Comparison of ENCODE assay signal across 2 cellular contexts in the genomic region with DNA sequence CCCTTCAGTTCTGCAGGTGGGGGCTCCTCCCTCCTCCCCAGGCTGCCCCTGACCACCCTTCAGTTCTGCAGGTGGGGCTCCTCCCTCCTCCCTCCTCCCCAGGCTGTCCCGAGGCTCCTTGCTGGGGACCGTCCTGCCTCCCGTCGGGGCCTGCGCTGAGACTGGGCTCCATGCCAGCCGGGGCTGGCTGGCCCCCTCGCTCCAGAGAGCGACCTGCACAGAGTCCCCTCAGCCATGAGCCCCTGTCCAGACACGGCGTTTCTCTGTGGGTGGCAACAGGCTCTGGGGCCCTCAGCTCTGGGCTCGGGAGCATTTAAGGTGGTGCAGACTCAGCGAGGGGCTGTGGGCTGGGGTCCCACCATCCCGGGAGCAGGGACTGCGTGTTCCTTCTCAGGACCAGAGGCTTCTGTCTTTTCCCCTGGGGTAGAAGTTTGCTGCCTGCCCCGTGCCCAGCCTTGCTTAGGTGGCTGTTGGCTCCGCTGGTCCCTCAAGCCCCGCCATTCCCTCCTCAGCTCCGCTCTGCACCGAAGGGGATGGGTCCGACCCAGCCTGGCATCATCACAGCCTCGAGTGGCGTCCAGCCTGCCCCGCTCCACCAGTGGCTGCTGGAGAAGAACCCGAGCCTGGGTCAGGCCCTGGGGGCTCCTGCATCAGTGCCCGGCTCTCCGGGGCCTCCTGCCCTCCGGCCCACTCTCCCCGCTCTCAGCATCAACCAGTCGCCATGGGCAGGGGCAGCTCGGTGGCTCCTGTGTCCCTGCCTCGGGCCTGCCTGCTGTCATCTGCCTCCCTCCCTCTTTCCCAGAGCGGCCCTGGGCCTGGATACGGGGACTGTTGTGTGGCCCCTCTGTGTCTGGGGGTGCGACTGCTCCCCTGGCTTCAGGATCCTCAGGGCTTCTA.
TF ChIP-seq lines count a peak whose summit lies in the region.

No MANE protein-coding gene starts in this region.

TF ChIP-seq in SK-N-SH, 30 proteins besides CTCF, POLR2A, EP300 and RAD21:
- TF ChIP-seq MEF2A (IDR thresholded peaks at IDR 0.05; ENCODE audit: borderline replicate concordance, low read depth), result no peak
- TF ChIP-seq EZH2phosphoT487 (IDR thresholded peaks at IDR 0.05; ENCODE audit: borderline replicate concordance, low read depth), result no peak
- TF ChIP-seq TEAD4 (IDR thresholded peaks at IDR 0.05; ENCODE audit: borderline replicate concordance, insufficient read depth), result no peak
- no peak for TF ChIP-seq JUND (IDR thresholded peaks at IDR 0.05)
- no peak for TF ChIP-seq NFIC (IDR thresholded peaks at IDR 0.05; ENCODE audit: borderline replicate concordance)
- TF ChIP-seq, protein P1, sequence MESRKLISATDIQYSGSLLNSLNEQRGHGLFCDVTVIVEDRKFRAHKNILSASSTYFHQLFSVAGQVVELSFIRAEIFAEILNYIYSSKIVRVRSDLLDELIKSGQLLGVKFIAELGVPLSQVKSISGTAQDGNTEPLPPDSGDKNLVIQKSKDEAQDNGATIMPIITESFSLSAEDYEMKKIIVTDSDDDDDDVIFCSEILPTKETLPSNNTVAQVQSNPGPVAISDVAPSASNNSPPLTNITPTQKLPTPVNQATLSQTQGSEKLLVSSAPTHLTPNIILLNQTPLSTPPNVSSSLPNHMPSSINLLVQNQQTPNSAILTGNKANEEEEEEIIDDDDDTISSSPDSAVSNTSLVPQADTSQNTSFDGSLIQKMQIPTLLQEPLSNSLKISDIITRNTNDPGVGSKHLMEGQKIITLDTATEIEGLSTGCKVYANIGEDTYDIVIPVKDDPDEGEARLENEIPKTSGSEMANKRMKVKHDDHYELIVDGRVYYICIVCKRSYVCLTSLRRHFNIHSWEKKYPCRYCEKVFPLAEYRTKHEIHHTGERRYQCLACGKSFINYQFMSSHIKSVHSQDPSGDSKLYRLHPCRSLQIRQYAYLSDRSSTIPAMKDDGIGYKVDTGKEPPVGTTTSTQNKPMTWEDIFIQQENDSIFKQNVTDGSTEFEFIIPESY (IDR thresholded peaks at IDR 0.05; ENCODE audit: borderline replicate concordance, low read depth), result no peak
- no peak for TF ChIP-seq GATA2 (CRISPR knock-in tag; IDR thresholded peaks at IDR 0.05)

TF ChIP-seq in SK-N-SH treated with all-trans-retinoic acid at 6 μM for 48 hours, 23 proteins besides CTCF, POLR2A, EP300 and RAD21:
- TF ChIP-seq ISL1 (CRISPR knock-in tag; IDR thresholded peaks at IDR 0.05), result no peak
- no peak for TF ChIP-seq ZNF8 (CRISPR knock-in tag; IDR thresholded peaks at IDR 0.05)
- TF ChIP-seq, protein P2, sequence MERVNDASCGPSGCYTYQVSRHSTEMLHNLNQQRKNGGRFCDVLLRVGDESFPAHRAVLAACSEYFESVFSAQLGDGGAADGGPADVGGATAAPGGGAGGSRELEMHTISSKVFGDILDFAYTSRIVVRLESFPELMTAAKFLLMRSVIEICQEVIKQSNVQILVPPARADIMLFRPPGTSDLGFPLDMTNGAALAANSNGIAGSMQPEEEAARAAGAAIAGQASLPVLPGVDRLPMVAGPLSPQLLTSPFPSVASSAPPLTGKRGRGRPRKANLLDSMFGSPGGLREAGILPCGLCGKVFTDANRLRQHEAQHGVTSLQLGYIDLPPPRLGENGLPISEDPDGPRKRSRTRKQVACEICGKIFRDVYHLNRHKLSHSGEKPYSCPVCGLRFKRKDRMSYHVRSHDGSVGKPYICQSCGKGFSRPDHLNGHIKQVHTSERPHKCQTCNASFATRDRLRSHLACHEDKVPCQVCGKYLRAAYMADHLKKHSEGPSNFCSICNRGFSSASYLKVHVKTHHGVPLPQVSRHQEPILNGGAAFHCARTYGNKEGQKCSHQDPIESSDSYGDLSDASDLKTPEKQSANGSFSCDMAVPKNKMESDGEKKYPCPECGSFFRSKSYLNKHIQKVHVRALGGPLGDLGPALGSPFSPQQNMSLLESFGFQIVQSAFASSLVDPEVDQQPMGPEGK (CRISPR knock-in tag; IDR thresholded peaks at IDR 0.05; ENCODE audit: borderline replicate concordance), result no peak
- TF ChIP-seq, protein P3, sequence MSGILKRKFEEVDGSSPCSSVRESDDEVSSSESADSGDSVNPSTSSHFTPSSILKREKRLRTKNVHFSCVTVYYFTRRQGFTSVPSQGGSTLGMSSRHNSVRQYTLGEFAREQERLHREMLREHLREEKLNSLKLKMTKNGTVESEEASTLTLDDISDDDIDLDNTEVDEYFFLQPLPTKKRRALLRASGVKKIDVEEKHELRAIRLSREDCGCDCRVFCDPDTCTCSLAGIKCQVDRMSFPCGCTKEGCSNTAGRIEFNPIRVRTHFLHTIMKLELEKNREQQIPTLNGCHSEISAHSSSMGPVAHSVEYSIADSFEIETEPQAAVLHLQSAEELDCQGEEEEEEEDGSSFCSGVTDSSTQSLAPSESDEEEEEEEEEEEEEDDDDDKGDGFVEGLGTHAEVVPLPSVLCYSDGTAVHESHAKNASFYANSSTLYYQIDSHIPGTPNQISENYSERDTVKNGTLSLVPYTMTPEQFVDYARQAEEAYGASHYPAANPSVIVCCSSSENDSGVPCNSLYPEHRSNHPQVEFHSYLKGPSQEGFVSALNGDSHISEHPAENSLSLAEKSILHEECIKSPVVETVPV (CRISPR knock-in tag; IDR thresholded peaks at IDR 0.05), result no peak
- TF ChIP-seq RARB (CRISPR knock-in tag; IDR thresholded peaks at IDR 0.05), result no peak
- TF ChIP-seq CSDC2 (CRISPR knock-in tag; IDR thresholded peaks at IDR 0.05), result no peak
- TF ChIP-seq PPARA (CRISPR knock-in tag; IDR thresholded peaks at IDR 0.05; ENCODE audit: borderline replicate concordance), result no peak
- no peak for TF ChIP-seq ESRRG (CRISPR knock-in tag; IDR thresholded peaks at IDR 0.05)
- TF ChIP-seq ARNTL (CRISPR knock-in tag; IDR thresholded peaks at IDR 0.05; ENCODE audit: borderline replicate concordance, low read depth), result no peak
- TF ChIP-seq, protein P4, sequence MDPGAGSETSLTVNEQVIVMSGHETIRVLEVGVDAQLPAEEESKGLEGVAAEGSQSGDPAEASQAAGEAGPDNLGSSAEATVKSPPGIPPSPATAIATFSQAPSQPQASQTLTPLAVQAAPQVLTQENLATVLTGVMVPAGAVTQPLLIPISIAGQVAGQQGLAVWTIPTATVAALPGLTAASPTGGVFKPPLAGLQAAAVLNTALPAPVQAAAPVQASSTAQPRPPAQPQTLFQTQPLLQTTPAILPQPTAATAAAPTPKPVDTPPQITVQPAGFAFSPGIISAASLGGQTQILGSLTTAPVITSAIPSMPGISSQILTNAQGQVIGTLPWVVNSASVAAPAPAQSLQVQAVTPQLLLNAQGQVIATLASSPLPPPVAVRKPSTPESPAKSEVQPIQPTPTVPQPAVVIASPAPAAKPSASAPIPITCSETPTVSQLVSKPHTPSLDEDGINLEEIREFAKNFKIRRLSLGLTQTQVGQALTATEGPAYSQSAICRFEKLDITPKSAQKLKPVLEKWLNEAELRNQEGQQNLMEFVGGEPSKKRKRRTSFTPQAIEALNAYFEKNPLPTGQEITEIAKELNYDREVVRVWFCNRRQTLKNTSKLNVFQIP (CRISPR knock-in tag; IDR thresholded peaks at IDR 0.05; ENCODE audit: borderline replicate concordance, low read depth), result no peak
- TF ChIP-seq, protein P5, sequence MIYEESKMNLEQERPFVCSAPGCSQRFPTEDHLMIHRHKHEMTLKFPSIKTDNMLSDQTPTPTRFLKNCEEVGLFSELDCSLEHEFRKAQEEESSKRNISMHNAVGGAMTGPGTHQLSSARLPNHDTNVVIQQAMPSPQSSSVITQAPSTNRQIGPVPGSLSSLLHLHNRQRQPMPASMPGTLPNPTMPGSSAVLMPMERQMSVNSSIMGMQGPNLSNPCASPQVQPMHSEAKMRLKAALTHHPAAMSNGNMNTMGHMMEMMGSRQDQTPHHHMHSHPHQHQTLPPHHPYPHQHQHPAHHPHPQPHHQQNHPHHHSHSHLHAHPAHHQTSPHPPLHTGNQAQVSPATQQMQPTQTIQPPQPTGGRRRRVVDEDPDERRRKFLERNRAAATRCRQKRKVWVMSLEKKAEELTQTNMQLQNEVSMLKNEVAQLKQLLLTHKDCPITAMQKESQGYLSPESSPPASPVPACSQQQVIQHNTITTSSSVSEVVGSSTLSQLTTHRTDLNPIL (CRISPR knock-in tag; IDR thresholded peaks at IDR 0.05; ENCODE audit: low read depth), result no peak
- TF ChIP-seq SNAI2 (CRISPR knock-in tag; IDR thresholded peaks at IDR 0.05), result no peak
- TF ChIP-seq GLIS3 (CRISPR knock-in tag; IDR thresholded peaks at IDR 0.05), result no peak
- TF ChIP-seq TOX (CRISPR knock-in tag; IDR thresholded peaks at IDR 0.05; ENCODE audit: borderline replicate concordance), result no peak
- TF ChIP-seq TCF4 (CRISPR knock-in tag; IDR thresholded peaks at IDR 0.05; ENCODE audit: borderline replicate concordance), result no peak
